In the genomic region with DNA sequence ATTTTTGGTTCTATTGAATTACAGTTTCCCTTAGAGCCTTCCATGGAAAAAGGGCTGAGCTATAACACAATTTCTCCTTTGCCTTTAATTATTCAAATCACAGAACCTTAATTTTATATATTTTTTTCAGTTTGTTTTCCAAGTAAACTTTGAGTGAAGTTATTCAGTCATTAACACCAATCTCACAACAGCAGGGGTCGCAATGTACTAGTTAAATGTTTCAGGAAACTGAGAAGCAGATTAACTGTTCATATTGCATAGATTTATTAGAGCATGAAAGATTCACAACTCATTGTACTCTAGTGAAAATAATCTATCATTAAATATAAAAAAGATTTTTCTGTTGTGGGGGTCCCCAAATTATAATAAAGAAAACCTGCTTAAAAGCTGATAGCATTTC, we compare ENCODE assay signal across 8 cellular contexts.
DNase-seq lines count a peak whose midpoint lies in the region; ATAC-seq, FAIRE-seq and TF ChIP-seq lines count a peak whose summit lies in the region.

No MANE protein-coding gene starts in this region.

- no peak overlapping the region for H3K4me3 ChIP-seq in mammary epithelial cell (replicated peaks in 1 of 3; ENCODE audit: insufficient read depth in 1 of 3, low read depth in 2 of 3, low read length in 3 of 3)

- intact Hi-C loops in mammary epithelial cell (cut with micrococcal nuclease): loop anchor here (2.0 to 10.0 kb wide), 4 partner anchors 64 to 918 kb away; partner anchors contain the start of genes KIFAP3 and PRRX1

- no peaks in the 10 kb centered on the region for H3K4me1 ChIP-seq in mammary epithelial cell (ENCODE audit: insufficient read depth, low read length)

- WGBS in mammary epithelial cell (ENCODE audit: low coverage, missing lambda C conversion rate): 76% methylated on average over 1 of the region's 1 CpG

- no peak for ATAC-seq in omental fat pad (ENCODE audit: low FRiP score)
- no peak for ATAC-seq in GM21737 (IDR thresholded peaks at IDR 0.05; ENCODE audit: unreplicated experiment)

- no peaks in the 10 kb centered on the region for H3K27me3 ChIP-seq in mammary epithelial cell (ENCODE audit: insufficient read depth, low read length)

- TF ChIP-seq POLR2A in GM12892 (IDR thresholded peaks at IDR 0.05; ENCODE audit: low read depth, low read length): no peak

- H3K4me2 ChIP-seq in mammary epithelial cell (ENCODE audit: insufficient read depth, low read depth, low read length): no peak overlapping the region

- DNase-seq in SIG-M5 treated with dmso at 0.1 percent for 504 hours (lab: John Stamatoyannopoulos, UW; ENCODE audit: unreplicated experiment) (peak; percentile 21), SIG-M5 (lab: John Stamatoyannopoulos, UW) (no peak), NCI-H146 (lab: John Stamatoyannopoulos, UW) (peak; percentile 22), mammary epithelial cell (no peak), omental fat pad (ENCODE audit: low spot score) (peak; percentile 28), RCC 7860 (ENCODE audit: low spot score) (no peak), GM12892 (ENCODE audit: insufficient read length) (no peak)

- TF ChIP-seq CTCF in mammary epithelial cell (conservative IDR thresholded peaks at IDR 0.05 in 1 of 2, IDR thresholded peaks at IDR 0.05 in 1 of 2; ENCODE audit: extremely low read depth in 1 of 2, insufficient read depth in 1 of 2, low read depth in 1 of 2, low read length in 2 of 2) (peak; percentile 6 to 48), omental fat pad (IDR thresholded peaks at IDR 0.05) (no peak)

- no peak overlapping the region for H3K9ac ChIP-seq in mammary epithelial cell (ENCODE audit: insufficient read depth, low read length)

- in situ Hi-C loops in mammary epithelial cell (cut with MboI; ENCODE audit: low sequenced_read_pairs in 2 of 2): no loop called here

- H3K79me2 ChIP-seq in mammary epithelial cell (ENCODE audit: insufficient read depth, low read length): no peaks in the 10 kb centered on the region

- no peaks in the 10 kb centered on the region for H3K36me3 ChIP-seq in mammary epithelial cell (ENCODE audit: insufficient read depth, low read length)

- no peaks in the 10 kb centered on the region for H3K9me3 ChIP-seq in mammary epithelial cell (replicated peaks; ENCODE audit: insufficient read depth, low read length)

- H3K27ac ChIP-seq in mammary epithelial cell (ENCODE audit: insufficient read depth, low read depth, low read length): no peak overlapping the region

- BruUV-seq in mammary epithelial cell (replicated peaks; lab: Mats Ljungman, UMichigan): no TSS peak

- dilution Hi-C loops in mammary epithelial cell (cut with HindIII; ENCODE audit: low sequenced_read_pairs): no loop called here

- H2AFZ ChIP-seq in mammary epithelial cell (ENCODE audit: low read depth, low read length): no peak overlapping the region

- no peaks in the 10 kb centered on the region for H4K20me1 ChIP-seq in mammary epithelial cell (ENCODE audit: insufficient read depth, low read length)

- FAIRE-seq in RCC 7860 (lab: Jason Lieb, UNC) (no peak), GM12892 (lab: Jason Lieb, UNC) (no peak)

- CTCF ChIA-PET in mammary epithelial cell (lab: Charles Lee; ENCODE audit: low non-redundant PET): no interaction called here

Comparison
In these comparisons a context has a peak if more than half of its experiments do, and no peak if none do; other contexts are left out.
1. DNase-seq: peak in SIG-M5 treated with dmso at 0.1 percent for 504 hours (single experiment), NCI-H146 (single experiment) and omental fat pad (single experiment); none in SIG-M5 (single experiment), mammary epithelial cell (single experiment), RCC 7860 (single experiment) and GM12892 (single experiment).
2. CTCF ChIP-seq: peak in mammary epithelial cell (2 of 2); none in omental fat pad (0 of 3).